Comparison of ENCODE assay signal across 18 cellular contexts in the genomic region with DNA sequence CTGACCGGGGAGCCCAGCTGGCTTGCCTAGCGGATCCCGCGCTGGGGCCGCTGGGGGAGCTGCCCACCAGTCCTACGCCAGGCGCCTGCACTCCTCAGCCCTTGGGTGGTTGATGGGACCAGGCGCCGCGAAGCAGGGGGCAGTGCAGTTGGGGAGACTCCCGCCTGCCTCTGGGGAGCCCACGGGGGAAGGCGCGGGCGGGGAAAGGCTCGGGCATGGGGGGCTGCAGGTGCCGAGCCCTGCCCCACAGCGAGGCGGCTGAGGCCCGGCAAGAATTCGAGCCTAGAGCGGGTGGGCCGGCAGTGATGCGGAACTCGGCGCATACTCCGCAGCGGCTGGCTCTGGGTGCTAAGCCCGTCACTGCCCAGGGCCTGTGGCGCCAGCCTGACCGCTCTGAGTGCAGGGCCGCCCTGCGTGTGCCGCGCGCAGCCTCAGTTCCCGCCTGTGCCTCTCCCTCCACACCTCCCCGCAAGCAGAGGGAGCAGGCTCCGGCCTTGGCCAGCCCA.
"Had no signal": no experiment of that assay in that cellular context is flagged by ENCODE, and none has a peak within 500 bp of the region (broad histone marks: within the 10 kb centered on the region; RNA-seq: fewer than 3 reads in every experiment).

No MANE protein-coding gene starts in this region.

- H3K27ac Mint-ChIP-seq: activated naive CD4-positive, alpha-beta T cell treated with anti-CD3 and anti-CD28 coated beads, Interleukin-2, amount 50 U/mL, for 24 hours; dendritic cell treated with granulocyte-macrophage colony-stimulating factor and Interleukin-4, amounts not matched to agents 40 ng/mL and 50 ng/mL, for 4 days; progenitor cell of endocrine pancreas; T-helper 1 cell treated with Interleukin-12 subunit alpha and Interleukin-12 subunit beta and Interleukin-4 antibody, amounts not matched to agents 30 μg/mL and 1 μg/mL, for 36 hours had no signal

- H3K9me3 Mint-ChIP-seq: dendritic cell treated with granulocyte-macrophage colony-stimulating factor and Interleukin-4, amounts not matched to agents 40 ng/mL and 50 ng/mL, for 4 days; T-helper 1 cell treated with Interleukin-12 subunit alpha and Interleukin-12 subunit beta and Interleukin-4 antibody, amounts not matched to agents 30 μg/mL and 1 μg/mL, for 36 hours had no signal

- H3K4me3 Mint-ChIP-seq: activated naive CD4-positive, alpha-beta T cell treated with anti-CD3 and anti-CD28 coated beads, Interleukin-2, amount 50 U/mL, for 24 hours; dendritic cell treated with granulocyte-macrophage colony-stimulating factor and Interleukin-4, amounts not matched to agents 40 ng/mL and 50 ng/mL, for 4 days; T-helper 1 cell treated with Interleukin-12 subunit alpha and Interleukin-12 subunit beta and Interleukin-4 antibody, amounts not matched to agents 30 μg/mL and 1 μg/mL, for 36 hours had no signal

- H3K27me3 Mint-ChIP-seq: progenitor cell of endocrine pancreas had no signal

- DNase-seq: activated CD4-positive, CD25-positive, alpha-beta regulatory T cell treated with anti-CD3 and anti-CD28 coated beads, Interleukin-2, amount 50 U/mL, for 72 hours; activated CD8-positive, alpha-beta memory T cell treated with anti-CD3 and anti-CD28 coated beads for 24 hours; activated CD8-positive, alpha-beta memory T cell treated with anti-CD3 and anti-CD28 coated beads, Interleukin-2, amount 50 U/mL, for 48 hours; activated effector memory CD4-positive, alpha-beta T cell treated with anti-CD3 and anti-CD28 coated beads, Interleukin-2, amount 50 U/mL, for 16 hours; activated T-cell treated with anti-CD3 and anti-CD28 coated beads, Interleukin-2, amount 50 U/mL, for 48 hours; adrenal gland; effector memory CD4-positive, alpha-beta T cell; esophagus squamous epithelium; left colon; midbrain; occipital lobe; stimulated activated naive CD8-positive, alpha-beta T cell treated with anti-CD3 and anti-CD28 coated beads, Interleukin-15, Interleukin-2, amounts not matched to agents 100 U/mL and 50 U/mL, for 24 hours; transverse colon had no signal

- ATAC-seq: left colon; right cardiac atrium; stimulated activated naive CD8-positive, alpha-beta T cell treated with anti-CD3 and anti-CD28 coated beads, Interleukin-15, Interleukin-2, amounts not matched to agents 100 U/mL and 50 U/mL, for 24 hours had no signal

- H3K36me3 Mint-ChIP-seq: activated naive CD4-positive, alpha-beta T cell treated with anti-CD3 and anti-CD28 coated beads, Interleukin-2, amount 50 U/mL, for 24 hours had no signal

- H3K4me1 Mint-ChIP-seq: activated naive CD4-positive, alpha-beta T cell treated with anti-CD3 and anti-CD28 coated beads, Interleukin-2, amount 50 U/mL, for 24 hours had no signal
